ENCODE assay signal across 28 cellular contexts in the genomic region with DNA sequence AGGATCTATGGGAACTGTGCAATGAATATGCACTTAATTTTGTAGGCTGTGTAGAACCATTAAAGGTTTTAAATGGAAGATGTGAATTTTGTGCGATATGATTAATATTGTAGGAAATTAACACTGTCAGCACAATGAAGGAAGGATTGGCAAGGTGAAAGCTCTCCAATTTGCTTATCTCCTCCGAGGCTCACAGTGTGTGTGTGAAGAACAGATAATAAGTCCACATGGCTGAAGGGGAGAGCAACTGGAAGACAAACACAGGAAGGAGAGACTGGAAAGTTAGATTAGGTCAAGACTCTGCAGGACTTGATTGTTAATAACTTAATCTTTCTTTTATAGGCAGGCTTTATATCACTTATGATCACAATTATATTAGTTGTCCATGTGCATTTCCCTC.
"Had no signal": no experiment of that assay in that cellular context is flagged by ENCODE, and none has a peak within 500 bp of the region (broad histone marks: within the 10 kb centered on the region; RNA-seq: fewer than 3 reads in every experiment).

No MANE protein-coding gene starts in this region.

- H3K4me1 ChIP-seq: breast epithelium, colonic mucosa, gastroesophageal sphincter, pancreas, tibial nerve had no signal

- H3K4me1 Mint-ChIP-seq: activated B cell treated with CpG ODN at 0.5 μM for 24 hours; activated CD4-positive, alpha-beta T cell treated with anti-CD3 and anti-CD28 coated beads for 36 hours; activated naive CD8-positive, alpha-beta T cell treated with anti-CD3 and anti-CD28 coated beads for 36 hours; central memory CD8-positive, alpha-beta T cell; natural killer cell; stimulated activated naive CD8-positive, alpha-beta T cell treated with anti-CD3 and anti-CD28 coated beads, Interleukin-15, amount 100 ng/mL, for 72 hours had no signal

- H3K36me3 Mint-ChIP-seq: activated naive CD8-positive, alpha-beta T cell treated with anti-CD3 and anti-CD28 coated beads for 36 hours; natural killer cell had no signal

- H3K27ac Mint-ChIP-seq: activated B cell treated with CpG ODN at 0.5 μM for 24 hours; activated CD4-positive, alpha-beta T cell treated with anti-CD3 and anti-CD28 coated beads for 36 hours; activated naive CD8-positive, alpha-beta T cell treated with anti-CD3 and anti-CD28 coated beads for 36 hours; activated T-helper 2 cell treated with anti-CD3 and anti-CD28 coated beads, Interferon-gamma antibody, Interleukin-2, Interleukin-4, amounts not matched to agents 10 μg/mL and 5 μg/mL and 100 μg/mL, durations not matched to agents 14 hours and 24 hours and 36 hours; endodermal cell; natural killer cell; stimulated activated naive CD8-positive, alpha-beta T cell treated with anti-CD3 and anti-CD28 coated beads, Interleukin-15, amount 100 ng/mL, for 72 hours; T-helper 2 cell treated with Interferon-gamma antibody and Interleukin-4, amounts not matched to agents 5 μg/mL and 100 μg/mL, for 36 hours had no signal

- H3K27me3 Mint-ChIP-seq: activated B cell treated with CpG ODN at 0.5 μM for 24 hours; activated CD4-positive, alpha-beta T cell treated with anti-CD3 and anti-CD28 coated beads for 36 hours; activated naive CD8-positive, alpha-beta T cell treated with anti-CD3 and anti-CD28 coated beads for 36 hours; central memory CD8-positive, alpha-beta T cell; stimulated activated naive CD8-positive, alpha-beta T cell treated with anti-CD3 and anti-CD28 coated beads, Interleukin-15, amount 100 ng/mL, for 72 hours had no signal

- H3K36me3 ChIP-seq: breast epithelium, colonic mucosa, gastroesophageal sphincter, neutrophil, pancreas, tibial nerve had no signal

- H3K9me3 ChIP-seq: breast epithelium, colonic mucosa, gastroesophageal sphincter, neutrophil, pancreas, tibial nerve had no signal

- H3K4me3 Mint-ChIP-seq: activated B cell treated with CpG ODN at 0.5 μM for 24 hours; activated CD4-positive, alpha-beta T cell treated with anti-CD3 and anti-CD28 coated beads for 36 hours; activated naive CD8-positive, alpha-beta T cell treated with anti-CD3 and anti-CD28 coated beads for 36 hours; activated T-cell treated with anti-CD3 and anti-CD28 coated beads, Interleukin-2, amount 50 U/mL, for 4 hours; central memory CD8-positive, alpha-beta T cell; endodermal cell; natural killer cell; stimulated activated naive CD8-positive, alpha-beta T cell treated with anti-CD3 and anti-CD28 coated beads, Interleukin-15, amount 100 ng/mL, for 72 hours; T-helper 2 cell treated with Interferon-gamma antibody and Interleukin-4, amounts not matched to agents 5 μg/mL and 100 μg/mL, for 36 hours had no signal

- H3K9me3 Mint-ChIP-seq: activated B cell treated with CpG ODN at 0.5 μM for 24 hours; activated naive CD8-positive, alpha-beta T cell treated with anti-CD3 and anti-CD28 coated beads for 36 hours; activated T-cell treated with anti-CD3 and anti-CD28 coated beads, Interleukin-2, amount 50 U/mL, for 4 hours; activated T-helper 2 cell treated with anti-CD3 and anti-CD28 coated beads, Interferon-gamma antibody, Interleukin-2, Interleukin-4, amounts not matched to agents 10 μg/mL and 5 μg/mL and 100 μg/mL, durations not matched to agents 14 hours and 24 hours and 36 hours; central memory CD8-positive, alpha-beta T cell; endodermal cell; natural killer cell; stimulated activated naive CD8-positive, alpha-beta T cell treated with anti-CD3 and anti-CD28 coated beads, Interleukin-15, amount 100 ng/mL, for 72 hours; T-helper 2 cell treated with Interferon-gamma antibody and Interleukin-4, amounts not matched to agents 5 μg/mL and 100 μg/mL, for 36 hours had no signal

- ATAC-seq: activated CD4-positive, alpha-beta T cell treated with anti-CD3 and anti-CD28 coated beads for 36 hours; activated T-cell treated with anti-CD3 and anti-CD28 coated beads, Interleukin-2, amount 50 U/mL, for 4 hours; gastroesophageal sphincter; left ventricle myocardium superior; natural killer cell; pancreas; right cardiac atrium; stimulated activated naive CD8-positive, alpha-beta T cell treated with anti-CD3 and anti-CD28 coated beads, Interleukin-15, amount 100 ng/mL, for 72 hours had no signal

- DNase-seq: activated B cell treated with CpG ODN at 0.5 μM for 24 hours; activated CD4-positive, alpha-beta T cell treated with anti-CD3 and anti-CD28 coated beads for 36 hours; activated CD4-positive, alpha-beta T cell treated with anti-CD3 and anti-CD28 coated beads, Interleukin-2, amount 50 U/mL, for 48 hours; activated CD8-positive, alpha-beta memory T cell treated with anti-CD3 and anti-CD28 coated beads, Interleukin-2, amount 50 U/mL, for 48 hours; activated naive CD4-positive, alpha-beta T cell; activated naive CD8-positive, alpha-beta T cell treated with anti-CD3 and anti-CD28 coated beads for 36 hours; activated T-cell treated with anti-CD3 and anti-CD28 coated beads, Interleukin-2, amount 50 U/mL, for 4 hours; colonic mucosa; endodermal cell; head of caudate nucleus; left ventricle myocardium superior; mammary epithelial cell; midbrain; natural killer cell; pancreas; right cardiac atrium; stimulated activated CD4-positive, alpha-beta T cell treated with anti-CD3 and anti-CD28 coated beads, Interleukin-12 subunit alpha, Interleukin-12 subunit beta, amount 100 ng/mL, for 4 hours; stimulated activated CD4-positive, alpha-beta T cell treated with anti-CD3 and anti-CD28 coated beads, Interleukin-4, amount 100 ng/mL, for 4 hours; stimulated activated naive CD8-positive, alpha-beta T cell treated with anti-CD3 and anti-CD28 coated beads, Interleukin-15, amount 100 ng/mL, for 72 hours had no signal

- H3K4me3 ChIP-seq: breast epithelium, colonic mucosa, gastroesophageal sphincter, pancreas, tibial nerve had no signal

- FAIRE-seq: islet of Langerhans, pancreas, TTC549 had no signal

- H3K27ac ChIP-seq: breast epithelium, colonic mucosa, gastroesophageal sphincter, neutrophil, pancreas, tibial nerve had no signal

- H3K27me3 ChIP-seq: breast epithelium, colonic mucosa, gastroesophageal sphincter, neutrophil, pancreas, tibial nerve had no signal
